In genomic region chr10:49606981-49607535, GRCh38 we compare ENCODE assay signal across 1 cellular context.
A peak's percentile ranks its signal among the peaks of the same experiment; 100 is the strongest.
TF ChIP-seq lines count a peak whose summit lies in the region.

No MANE protein-coding gene starts in this region.

TF ChIP-seq in A549, 52 proteins besides CTCF, POLR2A, EP300 and RAD21 (continued from another document):
- TF ChIP-seq REST (IDR thresholded peaks at IDR 0.05), result peak; percentile 98
- no peak for TF ChIP-seq ELK1 (IDR thresholded peaks at IDR 0.05; ENCODE audit: low read depth, low read length)
